19 cellular contexts compared by ENCODE assay signal in genomic region chr17:6476834-6477210, GRCh38. TPM values are rescaled to one million over a fixed set of nuclear protein-coding genes. Genes with fewer than 3 reads are reported as not detected.
A peak's percentile ranks its signal among the peaks of the same experiment; 100 is the strongest.
DNase-seq lines count a peak whose midpoint lies in the region; ATAC-seq and TF ChIP-seq lines count a peak whose summit lies in the region.
"Had no signal": no experiment of that assay in that cellular context is flagged by ENCODE, and none has a peak within 500 bp of the region (broad histone marks: within the 10 kb centered on the region; RNA-seq: fewer than 3 reads in every experiment).

No MANE protein-coding gene starts in this region.

- no peaks in the 10 kb centered on the region for H3K4me1 Mint-ChIP-seq in activated T-helper 2 cell treated with anti-CD3 and anti-CD28 coated beads, Interferon-gamma antibody, Interleukin-2, Interleukin-4, amounts not matched to agents 10 μg/mL and 5 μg/mL and 100 μg/mL, durations not matched to agents 14 hours and 24 hours and 36 hours (ENCODE audit: low read depth)

- DNase-seq in NCI-H748 (lab: John Stamatoyannopoulos, UW; ENCODE audit: unreplicated experiment) (peak; percentile 45), NCI-H748 treated with DMSO at 0.1 percent for 48 hours (lab: John Stamatoyannopoulos, UW) (no peak), RWPE1 (ENCODE audit: low spot score) (no peak), spleen (no peak), Ammon's horn (ENCODE audit: low spot score) (no peak)
- no peak for DNase-seq in activated T-helper 2 cell treated with anti-CD3 and anti-CD28 coated beads, Interferon-gamma antibody, Interleukin-2, Interleukin-4, amounts not matched to agents 10 μg/mL and 5 μg/mL and 100 μg/mL, durations not matched to agents 14 hours and 24 hours and 36 hours (ENCODE audit: low spot score)
- DNase-seq in stimulated activated CD4-positive, alpha-beta T cell treated with anti-CD3 and anti-CD28 coated beads, Interleukin-1b, Interleukin-23, amount 100 ng/mL, for 48 hours: no peak
- DNase-seq: CD4-positive, CD25-positive, alpha-beta regulatory T cell; DMS79 treated with DMSO at 0.1 percent for 48 hours; KG1; NCI-H1105; NCI-H187; NCI-H2171 treated with DMSO at 0.1 percent for 48 hours; NCI-H510A treated with DMSO at 0.1 percent for 48 hours; NK-92 treated with Interleukin-12 subunit alpha and Interleukin-12 subunit beta, amount 100 ng/mL, for 24 hours had no signal

- no peaks in the 10 kb centered on the region for H3K27me3 Mint-ChIP-seq in activated T-helper 2 cell treated with anti-CD3 and anti-CD28 coated beads, Interferon-gamma antibody, Interleukin-2, Interleukin-4, amounts not matched to agents 10 μg/mL and 5 μg/mL and 100 μg/mL, durations not matched to agents 14 hours and 24 hours and 36 hours (ENCODE audit: low read depth)

- H3K9me3 Mint-ChIP-seq in activated T-helper 2 cell treated with anti-CD3 and anti-CD28 coated beads, Interferon-gamma antibody, Interleukin-2, Interleukin-4, amounts not matched to agents 10 μg/mL and 5 μg/mL and 100 μg/mL, durations not matched to agents 14 hours and 24 hours and 36 hours: no peaks in the 10 kb centered on the region
- H3K9me3 Mint-ChIP-seq: CD4-positive, CD25-positive, alpha-beta regulatory T cell had no signal

- peak; percentile 12 for ATAC-seq in esophagus mucosa

- TF ChIP-seq CTCF in RWPE1 (conservative IDR thresholded peaks at IDR 0.05; ENCODE audit: low read depth): no peak
- TF ChIP-seq CTCF in spleen (IDR thresholded peaks at IDR 0.05 in 8 of 11, conservative IDR thresholded peaks at IDR 0.05 in 3 of 11): no peak

- TF ChIP-seq POLR2A in spleen (IDR thresholded peaks at IDR 0.05): no peak

- no peak overlapping the region for H3K4me3 Mint-ChIP-seq in activated T-helper 2 cell treated with anti-CD3 and anti-CD28 coated beads, Interferon-gamma antibody, Interleukin-2, Interleukin-4, amounts not matched to agents 10 μg/mL and 5 μg/mL and 100 μg/mL, durations not matched to agents 14 hours and 24 hours and 36 hours (ENCODE audit: low read depth)
- H3K4me3 Mint-ChIP-seq: CD4-positive, CD25-positive, alpha-beta regulatory T cell had no signal

- H3K27ac Mint-ChIP-seq in activated T-helper 2 cell treated with anti-CD3 and anti-CD28 coated beads, Interferon-gamma antibody, Interleukin-2, Interleukin-4, amounts not matched to agents 10 μg/mL and 5 μg/mL and 100 μg/mL, durations not matched to agents 14 hours and 24 hours and 36 hours: no peak overlapping the region
- H3K27ac Mint-ChIP-seq: CD4-positive, CD25-positive, alpha-beta regulatory T cell had no signal

- peaks cover 0 to 93% (median 8%) of the 10 kb centered on the region in 6 donors for H3K36me3 ChIP-seq in spleen

- H3K36me3 Mint-ChIP-seq in activated T-helper 2 cell treated with anti-CD3 and anti-CD28 coated beads, Interferon-gamma antibody, Interleukin-2, Interleukin-4, amounts not matched to agents 10 μg/mL and 5 μg/mL and 100 μg/mL, durations not matched to agents 14 hours and 24 hours and 36 hours (ENCODE audit: low read depth): no peaks in the 10 kb centered on the region
- H3K36me3 Mint-ChIP-seq: CD4-positive, CD25-positive, alpha-beta regulatory T cell had no signal

- H3K9me3 ChIP-seq in spleen: no peaks in the 10 kb centered on the region

- POLR2A ChIA-PET in RWPE1 (lab: Yijun Ruan, JAX; ENCODE audit: low non-redundant PET): no interaction called here

- no peaks in the 10 kb centered on the region for H3K27me3 ChIP-seq in spleen (replicated peaks in 1 of 7)

- H3K4me1 ChIP-seq in spleen: peaks cover 0 to 84% (median 35%) of the 10 kb centered on the region in 6 donors

- H3K4me3 ChIP-seq in spleen: no peak overlapping the region
- H3K4me3 ChIP-seq: SK-N-MC had no signal

- WGBS in spleen, 5 donors: 62 to 91% (median 79%) methylated on average over 9 to 12 of the region's 12 CpGs

- peak overlapping the region; percentile 61 for H3K27ac ChIP-seq in RWPE1
- H3K27ac ChIP-seq in spleen: peak overlapping the region in 5 of 8 donors; percentile 4 to 69 (median 44)
- H3K27ac ChIP-seq: SK-N-MC had no signal

- intact Hi-C loops in spleen (cut with DNase I; ENCODE audit: low total_unique reads): no loop called here
- intact Hi-C loops in activated T-helper 2 cell treated with anti-CD3 and anti-CD28 coated beads, Interferon-gamma antibody, Interleukin-2, Interleukin-4, amounts not matched to agents 10 μg/mL and 5 μg/mL and 100 μg/mL, durations not matched to agents 14 hours and 24 hours and 36 hours (cut with micrococcal nuclease): no loop called here

- CTCF ChIA-PET in RWPE1 (lab: Yijun Ruan, JAX): no interaction called here

RNA-seq across cellular contexts. Expression of gene PIMREG, which starts 32.6 kb away (rescaled TPM):
- total RNA-seq in esophagus mucosa: 4.8 TPM
- 10 to 100 TPM in 1 of 7 donors, 1 to 10 TPM in 6; 1.8 to 11.6 (median 3.9) TPM for total RNA-seq in spleen
- polyA plus RNA-seq in spleen: 1 to 10 TPM; 1.3 to 4.0 (median 1.6) TPM
- 8.9 and 9.3 TPM in 2 replicates for total RNA-seq in activated T-helper 2 cell treated with anti-CD3 and anti-CD28 coated beads, Interferon-gamma antibody, Interleukin-2, Interleukin-4, amounts not matched to agents 10 μg/mL and 5 μg/mL and 100 μg/mL, durations not matched to agents 14 hours and 24 hours and 36 hours
- total RNA-seq: CD4-positive, CD25-positive, alpha-beta regulatory T cell had no signal

RNA-seq across cellular contexts. Expression of gene AIPL1, which starts 41.9 kb away (rescaled TPM):
- total RNA-seq in esophagus mucosa (not detected), spleen (under 1 TPM in 4 of 7 donors, not detected in 3; 0.17 to 0.34 (median 0.29) TPM)
- polyA plus RNA-seq in spleen: under 1 TPM in 2 of 3 donors, not detected in 1; 0.10 to 0.24 TPM
- not detected in 2 replicates for total RNA-seq in activated T-helper 2 cell treated with anti-CD3 and anti-CD28 coated beads, Interferon-gamma antibody, Interleukin-2, Interleukin-4, amounts not matched to agents 10 μg/mL and 5 μg/mL and 100 μg/mL, durations not matched to agents 14 hours and 24 hours and 36 hours
- total RNA-seq: A673; CD4-positive, CD25-positive, alpha-beta regulatory T cell; MCF 10A had no signal
- polyA plus RNA-seq: CD4-positive, CD25-positive, alpha-beta regulatory T cell had no signal
